12 cellular contexts compared by ENCODE assay signal in genomic region chr17:69870751-69871199, GRCh38.
DNase-seq lines count a peak whose midpoint lies in the region; ATAC-seq and TF ChIP-seq lines count a peak whose summit lies in the region.
"Had no signal": no experiment of that assay in that cellular context is flagged by ENCODE, and none has a peak within 500 bp of the region (broad histone marks: within the 10 kb centered on the region; RNA-seq: fewer than 3 reads in every experiment).

No MANE protein-coding gene starts in this region.

- CTCF ChIA-PET in PC-9 (lab: Charles Lee): no interaction called here

- H3K27me3 ChIP-seq in PC-9 (ENCODE audit: insufficient read depth, low read depth) (no peaks in the 10 kb centered on the region), neural progenitor cell (no peaks in the 10 kb centered on the region)
- H3K27me3 ChIP-seq: upper lobe of right lung had no signal

- ATAC-seq in GM21786 (IDR thresholded peaks at IDR 0.05; ENCODE audit: unreplicated experiment): no peak
- ATAC-seq: upper lobe of right lung had no signal

- H3K79me2 ChIP-seq in PC-9 (ENCODE audit: low read depth) (no peaks in the 10 kb centered on the region), neural progenitor cell (ENCODE audit: low read depth) (no peaks in the 10 kb centered on the region)

- peaks cover 8% of the 10 kb centered on the region for H3K9me3 ChIP-seq in PC-9 (ENCODE audit: insufficient read depth, low read depth)
- no peaks in the 10 kb centered on the region for H3K9me3 ChIP-seq in neural progenitor cell (ENCODE audit: low read depth)
- H3K9me3 ChIP-seq: upper lobe of right lung had no signal

- H3K4me1 Mint-ChIP-seq in neural progenitor cell: peaks cover 31% of the 10 kb centered on the region

- BruUV-seq in PC-9 (replicated peaks; lab: Mats Ljungman, UMichigan): no TSS peak

- peak; percentile 77 for DNase-seq in ELR (ENCODE audit: low read depth)
- no peak for DNase-seq in PC-9
- no peak for DNase-seq in epithelial cell of prostate (ENCODE audit: low read depth, low spot score)
- peak; percentile 62 for DNase-seq in neural progenitor cell (ENCODE audit: low spot score)
- DNase-seq in effector CD4-positive, alpha-beta T cell: no peak
- no peak for DNase-seq in SHP77 (lab: John Stamatoyannopoulos, UW)
- DNase-seq in ecto neural progenitor cell (ENCODE audit: low spot score): no peak
- DNase-seq: activated CD4-positive, alpha-beta T cell treated with anti-CD3 and anti-CD28 coated beads for 4 hours; activated gamma-delta T cell treated with Interleukin-2 at 50 U/mL for 16 hours; hippocampal formation; upper lobe of right lung had no signal

- no peak overlapping the region for H3K4me3 Mint-ChIP-seq in neural progenitor cell

- H3K9me2 ChIP-seq in PC-9 (ENCODE audit: insufficient read depth): no peaks in the 10 kb centered on the region

- H3K4me2 ChIP-seq in PC-9 (peak overlapping the region; percentile 10; the same call in 1 of the 2 replicates), neural progenitor cell (peak overlapping the region; percentile 33)

- H3K4me1 ChIP-seq in PC-9 (replicated peaks; ENCODE audit: insufficient read depth): peaks cover 48% of the 10 kb centered on the region
- H3K4me1 ChIP-seq in neural progenitor cell: peaks cover 28% of the 10 kb centered on the region
- H3K4me1 ChIP-seq: upper lobe of right lung had no signal

- H3K4me3 ChIP-seq in PC-9: no peak overlapping the region
- H3K4me3 ChIP-seq in neural progenitor cell: no peak overlapping the region
- H3K4me3 ChIP-seq: upper lobe of right lung had no signal

- no peak overlapping the region for H3K9ac ChIP-seq in neural progenitor cell

- H4K20me1 ChIP-seq in PC-9 (ENCODE audit: insufficient read depth) (no peaks in the 10 kb centered on the region), neural progenitor cell (ENCODE audit: low read depth) (no peaks in the 10 kb centered on the region)

- peaks cover 2% of the 10 kb centered on the region for H3K27me3 Mint-ChIP-seq in neural progenitor cell (ENCODE audit: insufficient read depth, low read depth)

- H2AFZ ChIP-seq in PC-9 (no peak overlapping the region), neural progenitor cell (replicated peaks) (no peak overlapping the region)

- no peaks in the 10 kb centered on the region for H3K36me3 Mint-ChIP-seq in neural progenitor cell

- POLR2A ChIA-PET in PC-9 (lab: Charles Lee; ENCODE audit: unreplicated experiment): no interaction called here

- peak overlapping the region; percentile 80 for H3K27ac ChIP-seq in PC-9
- peak overlapping the region; percentile 78 for H3K27ac ChIP-seq in epithelial cell of prostate
- H3K27ac ChIP-seq in neural progenitor cell: no peak overlapping the region
- H3K27ac ChIP-seq: upper lobe of right lung had no signal

- intact Hi-C loops in PC-9 (cut with micrococcal nuclease; ENCODE audit: unreplicated experiment): no loop called here

- H3K27ac Mint-ChIP-seq in neural progenitor cell: no peak overlapping the region

- H3F3A ChIP-seq in PC-9 (ENCODE audit: insufficient read depth, low read depth) (peaks cover 22% of the 10 kb centered on the region), neural progenitor cell (ENCODE audit: low read depth) (peaks cover 13% of the 10 kb centered on the region)

- H3K9me3 Mint-ChIP-seq in neural progenitor cell: peaks cover 8% of the 10 kb centered on the region

- H3K36me3 ChIP-seq in PC-9 (ENCODE audit: low read depth): no peaks in the 10 kb centered on the region
- no peaks in the 10 kb centered on the region for H3K36me3 ChIP-seq in neural progenitor cell
- H3K36me3 ChIP-seq: upper lobe of right lung had no signal

- TF ChIP-seq CTCF in PC-9 (conservative IDR thresholded peaks at IDR 0.05): no peak
- TF ChIP-seq CTCF in neural progenitor cell (IDR thresholded peaks at IDR 0.05): no peak

Comparison
In these comparisons a context has a peak if more than half of its experiments do, and no peak if none do; other contexts are left out.
1. DNase-seq: peak in ELR (single experiment) and neural progenitor cell (single experiment); none in PC-9 (0 of 2), epithelial cell of prostate (single experiment), effector CD4-positive, alpha-beta T cell (single experiment), SHP77 (0 of 2) and ecto neural progenitor cell (single experiment).